11 cellular contexts compared by ENCODE assay signal in the genomic region with DNA sequence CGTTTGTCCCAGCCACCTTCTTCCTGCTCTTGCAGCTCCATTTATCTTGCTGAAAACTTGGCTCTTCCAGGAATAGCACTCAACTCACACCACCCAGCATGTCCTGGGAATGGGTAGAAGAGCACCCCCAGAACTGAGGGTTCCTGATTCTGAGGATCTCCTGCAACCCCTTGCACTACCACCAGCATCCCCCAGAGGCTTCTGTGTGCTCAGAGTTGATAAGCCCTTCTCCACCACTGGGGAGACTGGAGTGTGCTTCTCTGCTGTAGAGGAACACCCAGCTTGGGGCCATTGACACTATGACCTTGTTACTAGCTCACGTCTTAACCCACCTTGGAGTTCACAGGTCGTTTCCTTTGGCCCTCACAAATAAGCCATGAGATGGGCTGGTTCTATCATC.
A peak's percentile ranks its signal among the peaks of the same experiment; 100 is the strongest.
DNase-seq lines count a peak whose midpoint lies in the region; ATAC-seq, FAIRE-seq and TF ChIP-seq lines count a peak whose summit lies in the region.
"Had no signal": no experiment of that assay in that cellular context is flagged by ENCODE, and none has a peak within 500 bp of the region (broad histone marks: within the 10 kb centered on the region; RNA-seq: fewer than 3 reads in every experiment).

No MANE protein-coding gene starts in this region.

- H3K9me3 Mint-ChIP-seq in natural killer cell (no peaks in the 10 kb centered on the region), type B pancreatic cell (no peaks in the 10 kb centered on the region)
- H3K9me3 Mint-ChIP-seq in natural killer cell treated with Interleukin-12 subunit alpha and Interleukin-12 subunit beta and Interleukin-15 and Interleukin-18, amount 100 ng/mL, for 72 hours: no peaks in the 10 kb centered on the region

- H3K4me3 ChIP-seq in astrocyte of the spinal cord (ENCODE audit: low read depth, low read length): no peak overlapping the region
- H3K4me3 ChIP-seq: skin epidermis had no signal

- in situ Hi-C loops in astrocyte of the spinal cord (cut with HindIII; ENCODE audit: low sequenced_read_pairs): no loop called here

- FAIRE-seq in D721Med (lab: Jason Lieb, UNC): no peak

- no peaks in the 10 kb centered on the region for H3K36me3 Mint-ChIP-seq in natural killer cell
- no peaks in the 10 kb centered on the region for H3K36me3 Mint-ChIP-seq in natural killer cell treated with Interleukin-12 subunit alpha and Interleukin-12 subunit beta and Interleukin-15 and Interleukin-18, amount 100 ng/mL, for 72 hours
- H3K36me3 Mint-ChIP-seq in type B pancreatic cell: no peaks in the 10 kb centered on the region

- H3K4me3 Mint-ChIP-seq in natural killer cell: no peak overlapping the region
- H3K4me3 Mint-ChIP-seq in natural killer cell treated with Interleukin-12 subunit alpha and Interleukin-12 subunit beta and Interleukin-15 and Interleukin-18, amount 100 ng/mL, for 72 hours: no peak overlapping the region
- H3K4me3 Mint-ChIP-seq in type B pancreatic cell: no peak overlapping the region
- H3K4me3 Mint-ChIP-seq: B cell had no signal

- H3K27ac Mint-ChIP-seq in natural killer cell: no peak overlapping the region
- no peak overlapping the region for H3K27ac Mint-ChIP-seq in natural killer cell treated with Interleukin-12 subunit alpha and Interleukin-12 subunit beta and Interleukin-15 and Interleukin-18, amount 100 ng/mL, for 72 hours
- H3K27ac Mint-ChIP-seq in type B pancreatic cell: no peak overlapping the region
- H3K27ac Mint-ChIP-seq: B cell had no signal

- TF ChIP-seq CTCF in natural killer cell (IDR thresholded peaks at IDR 0.05) (no peak), astrocyte of the spinal cord (IDR thresholded peaks at IDR 0.05; ENCODE audit: low read depth, low read length) (peak; percentile 30), type B pancreatic cell (conservative IDR thresholded peaks at IDR 0.05) (peak; percentile 39), D721Med (IDR thresholded peaks at IDR 0.05; ENCODE audit: insufficient read depth, missing control alignments) (no peak)

- H3K27me3 Mint-ChIP-seq in natural killer cell (ENCODE audit: low read depth in 2 of 2): no peaks in the 10 kb centered on the region
- H3K27me3 Mint-ChIP-seq in natural killer cell treated with Interleukin-12 subunit alpha and Interleukin-12 subunit beta and Interleukin-15 and Interleukin-18, amount 100 ng/mL, for 72 hours: peaks cover 7 to 10% of the 10 kb centered on the region in 2 donors
- H3K27me3 Mint-ChIP-seq in type B pancreatic cell: peaks cover 28% of the 10 kb centered on the region

- H3K4me1 Mint-ChIP-seq in natural killer cell (peaks cover 0 to 25% of the 10 kb centered on the region in 2 donors), type B pancreatic cell (ENCODE audit: unreplicated experiment) (peaks cover 13% of the 10 kb centered on the region)
- H3K4me1 Mint-ChIP-seq in natural killer cell treated with Interleukin-12 subunit alpha and Interleukin-12 subunit beta and Interleukin-15 and Interleukin-18, amount 100 ng/mL, for 72 hours (ENCODE audit: low read depth in 2 of 2): peaks cover 0 to 9% of the 10 kb centered on the region in 2 donors

- ATAC-seq in natural killer cell (peak in 2 of 3 donors; percentile 39 to 47), HG02938 (IDR thresholded peaks at IDR 0.05; ENCODE audit: unreplicated experiment) (peak; percentile 68), GM18498 (IDR thresholded peaks at IDR 0.05; ENCODE audit: unreplicated experiment) (no peak)
- ATAC-seq in natural killer cell treated with Interleukin-12 subunit alpha and Interleukin-12 subunit beta and Interleukin-15 and Interleukin-18, amount 100 ng/mL, for 72 hours: no peak

- intact Hi-C loops in natural killer cell (cut with micrococcal nuclease): no loop called here

- DNase-seq in natural killer cell (no peak), astrocyte of the spinal cord (ENCODE audit: low read depth, low spot score) (no peak), type B pancreatic cell (ENCODE audit: extremely low spot score, unreplicated experiment) (no peak), D721Med (ENCODE audit: insufficient read length, low spot score) (no peak), NCI-H2196 treated with DMSO at 0.1 percent for 48 hours (lab: John Stamatoyannopoulos, UW; ENCODE audit: unreplicated experiment) (no peak)
- no peak for DNase-seq in natural killer cell treated with Interleukin-12 subunit alpha and Interleukin-12 subunit beta and Interleukin-15 and Interleukin-18, amount 100 ng/mL, for 72 hours (ENCODE audit: low spot score)
- DNase-seq: T-helper 2 cell had no signal

Comparison
In these comparisons a context has a peak if more than half of its experiments do, and no peak if none do; other contexts are left out.
1. ATAC-seq: peak in natural killer cell (2 of 3) and HG02938 (single experiment); none in natural killer cell treated with Interleukin-12 subunit alpha and Interleukin-12 subunit beta and Interleukin-15 and Interleukin-18, amount 100 ng/mL, for 72 hours (0 of 2) and GM18498 (single experiment).
2. CTCF ChIP-seq: peak in astrocyte of the spinal cord (single experiment) and type B pancreatic cell (single experiment); none in natural killer cell (single experiment) and D721Med (single experiment).